ENCODE assay signal across 28 cellular contexts in the genomic region with DNA sequence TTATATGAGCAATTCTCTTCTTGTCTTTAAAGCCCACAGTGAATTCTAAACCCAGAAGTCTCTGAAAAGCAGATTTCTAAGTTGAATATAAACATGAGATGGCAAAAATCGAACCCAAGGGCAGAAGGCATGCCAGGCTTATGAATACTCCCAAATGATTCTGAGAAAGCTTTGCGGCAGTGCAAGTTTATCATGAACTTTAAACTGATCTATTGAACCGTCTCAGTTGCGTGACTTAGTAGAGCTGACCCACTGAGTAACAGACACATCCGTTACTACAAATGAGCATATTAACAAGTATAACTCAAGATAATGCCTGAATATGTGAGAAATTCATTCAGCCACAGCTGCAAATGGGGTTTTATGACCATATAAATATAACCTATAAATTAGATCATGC.
"Had no signal": no experiment of that assay in that cellular context is flagged by ENCODE, and none has a peak within 500 bp of the region (broad histone marks: within the 10 kb centered on the region; RNA-seq: fewer than 3 reads in every experiment).

No MANE protein-coding gene starts in this region.

- H3K9me3 Mint-ChIP-seq: dendritic cell treated with granulocyte-macrophage colony-stimulating factor and Interleukin-4, amounts not matched to agents 40 ng/mL and 50 ng/mL, for 4 days; effector memory CD8-positive, alpha-beta T cell; endodermal cell; mesothelial cell of epicardium; naive B cell; naive thymus-derived CD8-positive, alpha-beta T cell had no signal

- H3K4me1 Mint-ChIP-seq: endodermal cell; naive B cell; naive thymus-derived CD8-positive, alpha-beta T cell had no signal

- FAIRE-seq: endometrium, islet of Langerhans, keratinocyte had no signal

- H3K9me3 ChIP-seq: colonic mucosa, esophagus squamous epithelium, gastrocnemius medialis, heart right ventricle, left ventricle myocardium inferior, lower lobe of right lung, mucosa of descending colon had no signal

- H3K4me3 ChIP-seq: colonic mucosa, esophagus squamous epithelium, gastrocnemius medialis, heart right ventricle, left ventricle myocardium inferior, lower lobe of right lung, mucosa of descending colon had no signal

- H3K4me3 Mint-ChIP-seq: dendritic cell treated with granulocyte-macrophage colony-stimulating factor and Interleukin-4, amounts not matched to agents 40 ng/mL and 50 ng/mL, for 4 days; effector memory CD8-positive, alpha-beta T cell; endodermal cell; mesothelial cell of epicardium; naive B cell; naive thymus-derived CD8-positive, alpha-beta T cell had no signal

- H3K27me3 ChIP-seq: colonic mucosa, esophagus squamous epithelium, gastrocnemius medialis, heart right ventricle had no signal

- DNase-seq: colonic mucosa; cortex of kidney; effector CD8-positive, alpha-beta T cell; effector memory CD8-positive, alpha-beta T cell; endodermal cell; erythroblast; esophagus squamous epithelium; foreskin fibroblast; foreskin melanocyte; gastrocnemius medialis; glutamatergic neuron; head of caudate nucleus; heart right ventricle; hippocampal formation; left cardiac atrium; left ventricle myocardium inferior; lower lobe of right lung; mesenchymal stem cell; mucosa of descending colon; naive B cell; naive thymus-derived CD8-positive, alpha-beta T cell had no signal

- H3K27me3 Mint-ChIP-seq: dendritic cell treated with granulocyte-macrophage colony-stimulating factor and Interleukin-4, amounts not matched to agents 40 ng/mL and 50 ng/mL, for 4 days; effector memory CD8-positive, alpha-beta T cell; naive thymus-derived CD8-positive, alpha-beta T cell had no signal

- H3K36me3 ChIP-seq: colonic mucosa, esophagus squamous epithelium, gastrocnemius medialis, heart right ventricle, left ventricle myocardium inferior, lower lobe of right lung had no signal

- H3K36me3 Mint-ChIP-seq: mesothelial cell of epicardium, naive B cell had no signal

- H3K4me1 ChIP-seq: colonic mucosa, gastrocnemius medialis, left ventricle myocardium inferior, lower lobe of right lung had no signal

- H3K27ac Mint-ChIP-seq: dendritic cell treated with granulocyte-macrophage colony-stimulating factor and Interleukin-4, amounts not matched to agents 40 ng/mL and 50 ng/mL, for 4 days; effector memory CD8-positive, alpha-beta T cell; endodermal cell; mesothelial cell of epicardium; naive B cell; naive thymus-derived CD8-positive, alpha-beta T cell had no signal

- H3K27ac ChIP-seq: colonic mucosa, epithelial cell of prostate, esophagus squamous epithelium, gastrocnemius medialis, heart right ventricle, left ventricle myocardium inferior, lower lobe of right lung had no signal

- ATAC-seq: effector memory CD8-positive, alpha-beta T cell; esophagus mucosa; gastrocnemius medialis; heart right ventricle; left cardiac atrium; lower lobe of right lung; mucosa of descending colon; naive thymus-derived CD8-positive, alpha-beta T cell had no signal
